24 cellular contexts compared by ENCODE assay signal in genomic region chr1:24181619-24182018, GRCh38. TPM values are rescaled to one million over a fixed set of nuclear protein-coding genes. Genes with fewer than 3 reads are reported as not detected.
"Had no signal": no experiment of that assay in that cellular context is flagged by ENCODE, and none has a peak within 500 bp of the region (broad histone marks: within the 10 kb centered on the region; RNA-seq: fewer than 3 reads in every experiment).

No MANE protein-coding gene starts in this region.

- H3K4me3 ChIP-seq: cardiac muscle cell, heart left ventricle, lung, neural progenitor cell, testis had no signal

- DNase-seq: activated CD4-positive, alpha-beta T cell treated with anti-CD3 and anti-CD28 coated beads, Interleukin-2, amount 10 ng/mL, durations not matched to agents 24 days and 14 days; activated CD8-positive, alpha-beta memory T cell treated with anti-CD3 and anti-CD28 coated beads, Interleukin-2, amount 10 ng/mL, durations not matched to agents 7 days and 5 days; activated CD8-positive, alpha-beta T cell treated with anti-CD3 and anti-CD28 coated beads for 36 hours; activated naive CD4-positive, alpha-beta T cell treated with Interleukin-2 at 50 U/mL for 16 hours; activated naive CD8-positive, alpha-beta T cell treated with anti-CD3 and anti-CD28 coated beads, Interleukin-2, amount 10 ng/mL, durations not matched to agents 7 days and 5 days; activated T-cell treated with anti-CD3 and anti-CD28 coated beads for 4 hours; amniotic stem cell; cortex of kidney; heart left ventricle; naive thymus-derived CD4-positive, alpha-beta T cell; retina; stimulated activated CD4-positive, alpha-beta T cell treated with anti-CD3 and anti-CD28 coated beads, Interleukin-4, amount 100 ng/mL, for 1 hour; stimulated activated naive CD4-positive, alpha-beta T cell; testis had no signal

- ATAC-seq: activated CD4-positive, CD25-positive, alpha-beta regulatory T cell treated with anti-CD3 and anti-CD28 coated beads, Interleukin-2, amount 50 U/mL, for 24 hours; activated CD8-positive, alpha-beta memory T cell treated with anti-CD3 and anti-CD28 coated beads, Interleukin-2, amount 10 ng/mL, durations not matched to agents 7 days and 5 days; activated CD8-positive, alpha-beta T cell treated with anti-CD3 and anti-CD28 coated beads for 36 hours; naive thymus-derived CD4-positive, alpha-beta T cell had no signal

- H3K36me3 ChIP-seq: cardiac muscle cell, heart left ventricle, neural progenitor cell had no signal

- H3K27me3 Mint-ChIP-seq: activated CD8-positive, alpha-beta memory T cell treated with anti-CD3 and anti-CD28 coated beads, Interleukin-2, amount 10 ng/mL, durations not matched to agents 7 days and 5 days; activated CD8-positive, alpha-beta T cell treated with anti-CD3 and anti-CD28 coated beads for 36 hours had no signal

- H3K9me3 Mint-ChIP-seq: activated CD4-positive, alpha-beta T cell treated with anti-CD3 and anti-CD28 coated beads, Interleukin-2, amount 10 ng/mL, durations not matched to agents 24 days and 14 days; activated CD8-positive, alpha-beta T cell treated with anti-CD3 and anti-CD28 coated beads for 36 hours; activated naive CD8-positive, alpha-beta T cell treated with anti-CD3 and anti-CD28 coated beads, Interleukin-2, amount 10 ng/mL, durations not matched to agents 7 days and 5 days; naive thymus-derived CD4-positive, alpha-beta T cell; neural progenitor cell; T-helper 2 cell treated with Interferon-gamma antibody and Interleukin-4, amounts not matched to agents 5 μg/mL and 100 μg/mL, for 36 hours; type B pancreatic cell had no signal

- H3K9me3 ChIP-seq: heart left ventricle, testis had no signal

- H3K27ac ChIP-seq: cardiac muscle cell, heart left ventricle, neural progenitor cell, testis, VCaP had no signal

- H3K36me3 Mint-ChIP-seq: activated CD8-positive, alpha-beta memory T cell treated with anti-CD3 and anti-CD28 coated beads, Interleukin-2, amount 10 ng/mL, durations not matched to agents 7 days and 5 days; neural progenitor cell; type B pancreatic cell had no signal

- H3K27ac Mint-ChIP-seq: activated CD4-positive, alpha-beta T cell treated with anti-CD3 and anti-CD28 coated beads, Interleukin-2, amount 10 ng/mL, durations not matched to agents 24 days and 14 days; activated CD8-positive, alpha-beta memory T cell treated with anti-CD3 and anti-CD28 coated beads, Interleukin-2, amount 10 ng/mL, durations not matched to agents 7 days and 5 days; activated CD8-positive, alpha-beta T cell treated with anti-CD3 and anti-CD28 coated beads for 36 hours; activated naive CD8-positive, alpha-beta T cell treated with anti-CD3 and anti-CD28 coated beads, Interleukin-2, amount 10 ng/mL, durations not matched to agents 7 days and 5 days; naive thymus-derived CD4-positive, alpha-beta T cell; neural progenitor cell; T-helper 2 cell treated with Interferon-gamma antibody and Interleukin-4, amounts not matched to agents 5 μg/mL and 100 μg/mL, for 36 hours; type B pancreatic cell had no signal

- H3K4me1 Mint-ChIP-seq: neural progenitor cell had no signal

- H3K4me3 Mint-ChIP-seq: activated CD4-positive, alpha-beta T cell treated with anti-CD3 and anti-CD28 coated beads, Interleukin-2, amount 10 ng/mL, durations not matched to agents 24 days and 14 days; activated CD8-positive, alpha-beta memory T cell treated with anti-CD3 and anti-CD28 coated beads, Interleukin-2, amount 10 ng/mL, durations not matched to agents 7 days and 5 days; activated CD8-positive, alpha-beta T cell treated with anti-CD3 and anti-CD28 coated beads for 36 hours; activated naive CD8-positive, alpha-beta T cell treated with anti-CD3 and anti-CD28 coated beads, Interleukin-2, amount 10 ng/mL, durations not matched to agents 7 days and 5 days; naive thymus-derived CD4-positive, alpha-beta T cell; neural progenitor cell; T-helper 2 cell treated with Interferon-gamma antibody and Interleukin-4, amounts not matched to agents 5 μg/mL and 100 μg/mL, for 36 hours; type B pancreatic cell had no signal

- H3K4me1 ChIP-seq: neural progenitor cell, testis had no signal

RNA-seq across cellular contexts. Expression of gene IL22RA1, which starts 38.7 kb away (rescaled TPM):
- total RNA-seq: activated CD4-positive, alpha-beta T cell treated with anti-CD3 and anti-CD28 coated beads, Interleukin-2, amount 10 ng/mL, durations not matched to agents 24 days and 14 days; activated CD8-positive, alpha-beta T cell treated with anti-CD3 and anti-CD28 coated beads for 36 hours; cardiac muscle cell; cerebellum; epithelial cell of proximal tubule; fibroblast of villous mesenchyme; naive thymus-derived CD4-positive, alpha-beta T cell had no signal
